In genomic region chr14:97306133-97306784, GRCh38 we compare ENCODE assay signal across 13 cellular contexts.
DNase-seq lines count a peak whose midpoint lies in the region; ATAC-seq, FAIRE-seq and TF ChIP-seq lines count a peak whose summit lies in the region.
"Had no signal": no experiment of that assay in that cellular context is flagged by ENCODE, and none has a peak within 500 bp of the region (broad histone marks: within the 10 kb centered on the region; RNA-seq: fewer than 3 reads in every experiment).

No MANE protein-coding gene starts in this region.

- no peaks in the 10 kb centered on the region for H3K79me2 ChIP-seq in astrocyte (ENCODE audit: insufficient read depth, low read length)

- no peaks in the 10 kb centered on the region for H3K36me3 ChIP-seq in astrocyte (ENCODE audit: insufficient read depth, low read length)
- H3K36me3 ChIP-seq: tibial artery had no signal

- no peak overlapping the region for H3K4me3 Mint-ChIP-seq in astrocyte (ENCODE audit: unreplicated experiment)
- no peak overlapping the region for H3K4me3 Mint-ChIP-seq in activated T-helper 2 cell treated with anti-CD3 and anti-CD28 coated beads, Interferon-gamma antibody, Interleukin-2, Interleukin-4, amounts not matched to agents 10 μg/mL and 5 μg/mL and 100 μg/mL, durations not matched to agents 14 hours and 24 hours and 36 hours (ENCODE audit: low read depth)
- H3K4me3 Mint-ChIP-seq: CD8-positive, alpha-beta T cell had no signal

- intact Hi-C loops in activated T-helper 2 cell treated with anti-CD3 and anti-CD28 coated beads, Interferon-gamma antibody, Interleukin-2, Interleukin-4, amounts not matched to agents 10 μg/mL and 5 μg/mL and 100 μg/mL, durations not matched to agents 14 hours and 24 hours and 36 hours (cut with micrococcal nuclease), result loop anchor here (1.0 to 10.0 kb wide), 6 partner anchors 74 to 1959 kb away; no protein-coding TSS in a partner anchor

- no peak overlapping the region for H3K27ac Mint-ChIP-seq in astrocyte (ENCODE audit: unreplicated experiment)
- no peak overlapping the region for H3K27ac Mint-ChIP-seq in activated T-helper 2 cell treated with anti-CD3 and anti-CD28 coated beads, Interferon-gamma antibody, Interleukin-2, Interleukin-4, amounts not matched to agents 10 μg/mL and 5 μg/mL and 100 μg/mL, durations not matched to agents 14 hours and 24 hours and 36 hours
- H3K27ac Mint-ChIP-seq: CD8-positive, alpha-beta T cell had no signal

- peaks cover 6% of the 10 kb centered on the region for H3K4me1 ChIP-seq in astrocyte (ENCODE audit: insufficient read depth, low read length)
- H3K4me1 ChIP-seq: tibial artery had no signal

- H2AFZ ChIP-seq in astrocyte (ENCODE audit: low read depth, low read length), result no peak overlapping the region

- no peak overlapping the region for H3K4me3 ChIP-seq in astrocyte (ENCODE audit: insufficient read depth, low read depth, low read length)
- H3K4me3 ChIP-seq: tibial artery had no signal

- ATAC-seq in GM18511 (IDR thresholded peaks at IDR 0.05; ENCODE audit: unreplicated experiment), result peak; percentile 62
- ATAC-seq in GM19455 (IDR thresholded peaks at IDR 0.05; ENCODE audit: unreplicated experiment), result peak; percentile 41
- ATAC-seq in HG03354 (IDR thresholded peaks at IDR 0.05; ENCODE audit: poor library complexity, severe bottlenecking, unreplicated experiment), result peak; percentile 59
- ATAC-seq in HG02981 (IDR thresholded peaks at IDR 0.05; ENCODE audit: unreplicated experiment), result no peak
- ATAC-seq: CD8-positive, alpha-beta T cell had no signal

- peaks cover 10% of the 10 kb centered on the region for H3K27me3 Mint-ChIP-seq in astrocyte (ENCODE audit: low read depth, unreplicated experiment)
- no peaks in the 10 kb centered on the region for H3K27me3 Mint-ChIP-seq in activated T-helper 2 cell treated with anti-CD3 and anti-CD28 coated beads, Interferon-gamma antibody, Interleukin-2, Interleukin-4, amounts not matched to agents 10 μg/mL and 5 μg/mL and 100 μg/mL, durations not matched to agents 14 hours and 24 hours and 36 hours (ENCODE audit: low read depth)

- peaks cover 2% of the 10 kb centered on the region for H3K4me1 Mint-ChIP-seq in astrocyte (ENCODE audit: low read depth, unreplicated experiment)
- H3K4me1 Mint-ChIP-seq in activated T-helper 2 cell treated with anti-CD3 and anti-CD28 coated beads, Interferon-gamma antibody, Interleukin-2, Interleukin-4, amounts not matched to agents 10 μg/mL and 5 μg/mL and 100 μg/mL, durations not matched to agents 14 hours and 24 hours and 36 hours (ENCODE audit: low read depth), result peaks cover 50% of the 10 kb centered on the region

- DNase-seq in astrocyte (ENCODE audit: low read depth) (peak; percentile 14), D721Med (ENCODE audit: insufficient read length, low spot score) (no peak), HT-29 (ENCODE audit: low spot score) (no peak)
- DNase-seq in activated T-helper 2 cell treated with anti-CD3 and anti-CD28 coated beads, Interferon-gamma antibody, Interleukin-2, Interleukin-4, amounts not matched to agents 10 μg/mL and 5 μg/mL and 100 μg/mL, durations not matched to agents 14 hours and 24 hours and 36 hours (ENCODE audit: low spot score), result no peak
- DNase-seq: CD8-positive, alpha-beta T cell; NCI-H1417; NCI-H510A; tibial artery had no signal

- H3K9me3 Mint-ChIP-seq in astrocyte (ENCODE audit: unreplicated experiment), result peaks cover 2% of the 10 kb centered on the region
- H3K9me3 Mint-ChIP-seq in activated T-helper 2 cell treated with anti-CD3 and anti-CD28 coated beads, Interferon-gamma antibody, Interleukin-2, Interleukin-4, amounts not matched to agents 10 μg/mL and 5 μg/mL and 100 μg/mL, durations not matched to agents 14 hours and 24 hours and 36 hours, result no peaks in the 10 kb centered on the region
- H3K9me3 Mint-ChIP-seq: CD8-positive, alpha-beta T cell had no signal

- H3K4me2 ChIP-seq in astrocyte (ENCODE audit: low read length), result no peak overlapping the region

- peaks cover 3% of the 10 kb centered on the region for H3K36me3 Mint-ChIP-seq in astrocyte (ENCODE audit: low read depth, unreplicated experiment)
- no peaks in the 10 kb centered on the region for H3K36me3 Mint-ChIP-seq in activated T-helper 2 cell treated with anti-CD3 and anti-CD28 coated beads, Interferon-gamma antibody, Interleukin-2, Interleukin-4, amounts not matched to agents 10 μg/mL and 5 μg/mL and 100 μg/mL, durations not matched to agents 14 hours and 24 hours and 36 hours (ENCODE audit: low read depth)
- H3K36me3 Mint-ChIP-seq: CD8-positive, alpha-beta T cell had no signal

- H3K9ac ChIP-seq in astrocyte (ENCODE audit: low read length), result no peak overlapping the region

- FAIRE-seq in astrocyte (lab: Jason Lieb, UNC) (no peak), D721Med (lab: Jason Lieb, UNC) (no peak)

- no peak for TF ChIP-seq CTCF in astrocyte (IDR thresholded peaks at IDR 0.05; ENCODE audit: insufficient read depth, low read depth, low read length)
- no peak for TF ChIP-seq CTCF in D721Med (IDR thresholded peaks at IDR 0.05; ENCODE audit: insufficient read depth, missing control alignments)

- no peaks in the 10 kb centered on the region for H3K9me3 ChIP-seq in astrocyte (ENCODE audit: insufficient read depth, low read depth, low read length)
- H3K9me3 ChIP-seq: tibial artery had no signal

- H3K27ac ChIP-seq in astrocyte (ENCODE audit: low read depth, low read length), result no peak overlapping the region
- H3K27ac ChIP-seq: epithelial cell of prostate, tibial artery had no signal

- H4K20me1 ChIP-seq in astrocyte (ENCODE audit: insufficient read depth, low read length), result no peaks in the 10 kb centered on the region

- no peaks in the 10 kb centered on the region for H3K27me3 ChIP-seq in astrocyte (ENCODE audit: insufficient read depth, low read length)
- H3K27me3 ChIP-seq: tibial artery had no signal
